Comparison of ENCODE assay signal across 13 cellular contexts in genomic region chr10:111323567-111323966, GRCh38.
A peak's percentile ranks its signal among the peaks of the same experiment; 100 is the strongest.
DNase-seq lines count a peak whose midpoint lies in the region; ATAC-seq and TF ChIP-seq lines count a peak whose summit lies in the region.
"Had no signal": no experiment of that assay in that cellular context is flagged by ENCODE, and none has a peak within 500 bp of the region (broad histone marks: within the 10 kb centered on the region; RNA-seq: fewer than 3 reads in every experiment).

No MANE protein-coding gene starts in this region.

- peak; percentile 45 for TF ChIP-seq CTCF in LNCaP clone FGC (IDR thresholded peaks at IDR 0.05; ENCODE audit: control insufficient read depth, extremely low read depth, insufficient read depth)
- peak; percentile 66 for TF ChIP-seq CTCF in chondrocyte (IDR thresholded peaks at IDR 0.05)
- peak; percentile 13 for TF ChIP-seq CTCF in psoas muscle (IDR thresholded peaks at IDR 0.05)
- no peak for TF ChIP-seq CTCF in GM10266 (IDR thresholded peaks at IDR 0.05; ENCODE audit: control insufficient read depth, insufficient read depth, low read depth, missing control alignments)

- no peaks in the 10 kb centered on the region for H3K4me1 Mint-ChIP-seq in chondrocyte (ENCODE audit: low read depth)
- H3K4me1 Mint-ChIP-seq: activated CD4-positive, alpha-beta T cell treated with anti-CD3 and anti-CD28 coated beads, Interleukin-2, amount 10 ng/mL, durations not matched to agents 24 days and 14 days had no signal

- no peak overlapping the region for H3K4me3 ChIP-seq in LNCaP clone FGC (ENCODE audit: low read depth, low read length)
- no peak overlapping the region for H3K4me3 ChIP-seq in psoas muscle

- H3K9me3 Mint-ChIP-seq in chondrocyte (ENCODE audit: low read depth), result no peaks in the 10 kb centered on the region
- H3K9me3 Mint-ChIP-seq: activated CD4-positive, alpha-beta T cell treated with anti-CD3 and anti-CD28 coated beads, Interleukin-2, amount 10 ng/mL, durations not matched to agents 24 days and 14 days; activated T-cell treated with anti-CD3 and anti-CD28 coated beads, Interleukin-2, amount 50 U/mL, for 72 hours had no signal

- peaks cover 4% of the 10 kb centered on the region for H3K9me3 ChIP-seq in psoas muscle

- H3K4me3 Mint-ChIP-seq in chondrocyte (ENCODE audit: unreplicated experiment), result no peak overlapping the region
- H3K4me3 Mint-ChIP-seq: activated CD4-positive, alpha-beta T cell treated with anti-CD3 and anti-CD28 coated beads, Interleukin-2, amount 10 ng/mL, durations not matched to agents 24 days and 14 days; activated T-cell treated with anti-CD3 and anti-CD28 coated beads, Interleukin-2, amount 50 U/mL, for 72 hours had no signal

- H3K36me3 Mint-ChIP-seq in chondrocyte (ENCODE audit: low read depth), result no peaks in the 10 kb centered on the region

- peak; percentile 29 for DNase-seq in NCI-H748 (lab: John Stamatoyannopoulos, UW; ENCODE audit: unreplicated experiment)
- DNase-seq in NCI-H748 treated with DMSO at 0.1 percent for 48 hours (lab: John Stamatoyannopoulos, UW), result no peak
- DNase-seq in LNCaP clone FGC (ENCODE audit: low read depth), result peak; percentile 11
- no peak for DNase-seq in chondrocyte (ENCODE audit: low spot score)
- no peak for DNase-seq in psoas muscle
- no peak for DNase-seq in HCEC 1CT
- DNase-seq in GM10266 (ENCODE audit: extremely low spot score), result no peak
- no peak for DNase-seq in cardiac septum (ENCODE audit: low spot score)
- DNase-seq: activated CD4-positive, alpha-beta T cell treated with anti-CD3 and anti-CD28 coated beads, Interleukin-2, amount 10 ng/mL, durations not matched to agents 24 days and 14 days; activated T-cell treated with anti-CD3 and anti-CD28 coated beads, Interleukin-2, amount 50 U/mL, for 72 hours; DMS79 treated with DMSO at 0.1 percent for 48 hours; midbrain; NCI-H1092 treated with DMSO at 0.1 percent for 48 hours had no signal

- H3K36me3 ChIP-seq in psoas muscle (ENCODE audit: insufficient read depth in 1 of 2, low read depth in 1 of 2), result no peaks in the 10 kb centered on the region

- no peak for ATAC-seq in psoas muscle
- ATAC-seq: activated T-cell treated with anti-CD3 and anti-CD28 coated beads, Interleukin-2, amount 50 U/mL, for 72 hours had no signal

- H3K27ac ChIP-seq in psoas muscle, result no peak overlapping the region

- H3K27ac Mint-ChIP-seq in chondrocyte (ENCODE audit: unreplicated experiment), result no peak overlapping the region
- H3K27ac Mint-ChIP-seq: activated CD4-positive, alpha-beta T cell treated with anti-CD3 and anti-CD28 coated beads, Interleukin-2, amount 10 ng/mL, durations not matched to agents 24 days and 14 days; activated T-cell treated with anti-CD3 and anti-CD28 coated beads, Interleukin-2, amount 50 U/mL, for 72 hours had no signal

- H3K27me3 ChIP-seq in psoas muscle (ENCODE audit: insufficient read depth in 3 of 3, low read length in 2 of 3), result no peaks in the 10 kb centered on the region

- peaks cover 8% of the 10 kb centered on the region for H3K27me3 Mint-ChIP-seq in chondrocyte (ENCODE audit: low read depth)

- H3K4me1 ChIP-seq in psoas muscle, result no peaks in the 10 kb centered on the region

- intact Hi-C loops in psoas muscle (cut with DNase I) (no loop called here), cardiac septum (cut with DNase I) (no loop called here)

- WGBS in psoas muscle, 3 donors, result 83 to 88% (median 85%) methylated on average over 3 of the region's 3 CpGs

Comparison
In these comparisons a context has a peak if more than half of its experiments do, and no peak if none do; other contexts are left out.
1. DNase-seq: peak in NCI-H748 (single experiment) and LNCaP clone FGC (single experiment); none in NCI-H748 treated with DMSO at 0.1 percent for 48 hours (single experiment), chondrocyte (single experiment), psoas muscle (0 of 2), HCEC 1CT (single experiment), GM10266 (single experiment) and cardiac septum (single experiment).